In genomic region chr11:128802358-128802981, GRCh38 we compare ENCODE assay signal across 8 cellular contexts.
DNase-seq lines count a peak whose midpoint lies in the region; ATAC-seq and TF ChIP-seq lines count a peak whose summit lies in the region.

No MANE protein-coding gene starts in this region.

- H3K4me1 ChIP-seq in right cardiac atrium (ENCODE audit: control insufficient read depth, insufficient read depth, low read length): peaks cover 6% of the 10 kb centered on the region

- in situ Hi-C loops in SK-MEL-5 (cut with HindIII; ENCODE audit: low pct_unique_long_range_greater_than_20kb, low sequenced_read_pairs): no loop called here

- WGBS in right cardiac atrium: 46% methylated on average over 4 of the region's 4 CpGs

- ATAC-seq in GM18868 (IDR thresholded peaks at IDR 0.05; ENCODE audit: unreplicated experiment) (peak; percentile 89), right cardiac atrium (peak; percentile 55 to 59), HG02840 (IDR thresholded peaks at IDR 0.05; ENCODE audit: low FRiP score, unreplicated experiment) (no peak)
- ATAC-seq in stimulated activated naive CD8-positive, alpha-beta T cell treated with anti-CD3 and anti-CD28 coated beads, Interleukin-15, Interleukin-2, amounts not matched to agents 100 U/mL and 50 U/mL, for 24 hours: no peak

- no peak overlapping the region for H3K4me3 ChIP-seq in right cardiac atrium (ENCODE audit: low read length)

- no peak for DNase-seq in AG09319 (ENCODE audit: extremely low read depth, low read depth)
- DNase-seq in SK-MEL-5 (ENCODE audit: low read depth, low spot score): peak; percentile 72
- DNase-seq in right cardiac atrium: peak in 1 of 3 donors; percentile 67
- DNase-seq in stimulated activated naive CD8-positive, alpha-beta T cell treated with anti-CD3 and anti-CD28 coated beads, Interleukin-15, Interleukin-2, amounts not matched to agents 100 U/mL and 50 U/mL, for 24 hours: no peak
- no peak for DNase-seq in stimulated activated CD4-positive, alpha-beta T cell treated with anti-CD3 and anti-CD28 coated beads, Interleukin-2, amount 100 ng/mL, for 24 hours
- DNase-seq in effector CD4-positive, alpha-beta T cell: no peak

- no peak overlapping the region for H3K27ac ChIP-seq in right cardiac atrium (ENCODE audit: low read length)

- intact Hi-C loops in right cardiac atrium (cut with DNase I): no loop called here

- no peaks in the 10 kb centered on the region for H3K9me3 ChIP-seq in right cardiac atrium (ENCODE audit: control insufficient read depth, low read length)

- no peaks in the 10 kb centered on the region for H3K27me3 ChIP-seq in right cardiac atrium (ENCODE audit: control insufficient read depth, insufficient read depth)

- peak; percentile 28 for TF ChIP-seq CTCF in AG09319 (IDR thresholded peaks at IDR 0.05; ENCODE audit: low read depth, low read length)

Comparison
In these comparisons a context has a peak if more than half of its experiments do, and no peak if none do; other contexts are left out.
1. ATAC-seq: peak in GM18868 (single experiment) and right cardiac atrium (2 of 2); none in stimulated activated naive CD8-positive, alpha-beta T cell treated with anti-CD3 and anti-CD28 coated beads, Interleukin-15, Interleukin-2, amounts not matched to agents 100 U/mL and 50 U/mL, for 24 hours (single experiment) and HG02840 (single experiment).